ENCODE assay signal across 8 cellular contexts in genomic region chr7:95199779-95200558, GRCh38.
DNase-seq lines count a peak whose midpoint lies in the region; ATAC-seq and TF ChIP-seq lines count a peak whose summit lies in the region.

No MANE protein-coding gene starts in this region.

- intact Hi-C loops in vagina (cut with DNase I), result no loop called here

- no peaks in the 10 kb centered on the region for H3K4me1 ChIP-seq in vagina

- no peak overlapping the region for H3K4me3 ChIP-seq in LNCaP clone FGC (ENCODE audit: low read depth, low read length)
- H3K4me3 ChIP-seq in vagina, result no peak overlapping the region

- no peaks in the 10 kb centered on the region for H3K27me3 ChIP-seq in vagina

- peak; percentile 29 for DNase-seq in GM10266 (ENCODE audit: extremely low spot score)
- peak; percentile 40 for DNase-seq in LNCaP clone FGC (ENCODE audit: low read depth)
- peak; percentile 40 for DNase-seq in RPMI8226
- peak; percentile 71 for DNase-seq in fibroblast of peridontal ligament (ENCODE audit: extremely low read depth)
- DNase-seq in non-pigmented ciliary epithelial cell (ENCODE audit: low read depth), result peak; percentile 22
- no peak for DNase-seq in GM19238 (ENCODE audit: insufficient read length, low spot score)
- DNase-seq in vagina (ENCODE audit: extremely low spot score in 2 of 2), result no peak

- H3K9me3 ChIP-seq in vagina, result no peaks in the 10 kb centered on the region

- no peak for TF ChIP-seq POLR2A in vagina (IDR thresholded peaks at IDR 0.05)

- H3K27ac ChIP-seq in vagina, result no peak overlapping the region

- ATAC-seq in GM19328 (IDR thresholded peaks at IDR 0.05; ENCODE audit: unreplicated experiment), result no peak

- peak; percentile 57 for TF ChIP-seq CTCF in GM10266 (IDR thresholded peaks at IDR 0.05; ENCODE audit: control insufficient read depth, insufficient read depth, low read depth, missing control alignments)
- peak; percentile 91 for TF ChIP-seq CTCF in LNCaP clone FGC (IDR thresholded peaks at IDR 0.05; ENCODE audit: control insufficient read depth, extremely low read depth, insufficient read depth)
- TF ChIP-seq CTCF in vagina (IDR thresholded peaks at IDR 0.05), result no peak

- no peaks in the 10 kb centered on the region for H3K36me3 ChIP-seq in vagina

Comparison
In these comparisons a context has a peak if more than half of its experiments do, and no peak if none do; other contexts are left out.
1. DNase-seq: peak in GM10266 (single experiment), LNCaP clone FGC (single experiment), RPMI8226 (single experiment), fibroblast of peridontal ligament (single experiment) and non-pigmented ciliary epithelial cell (single experiment); none in GM19238 (single experiment) and vagina (0 of 2).
2. CTCF ChIP-seq: peak in GM10266 (single experiment) and LNCaP clone FGC (single experiment); none in vagina (0 of 3).